In genomic region chr10:125072824-125073223, GRCh38 we compare ENCODE assay signal across 20 cellular contexts.
"Had no signal": no experiment of that assay in that cellular context is flagged by ENCODE, and none has a peak within 500 bp of the region (broad histone marks: within the 10 kb centered on the region; RNA-seq: fewer than 3 reads in every experiment).

No MANE protein-coding gene starts in this region.

- ATAC-seq: gastroesophageal sphincter, left cardiac atrium, mucosa of descending colon, pancreas had no signal

- H3K27ac ChIP-seq: epithelial cell of prostate, esophagus muscularis mucosa, gastroesophageal sphincter, pancreas, prostate gland, sigmoid colon, stomach, thoracic aorta, transverse colon had no signal

- H3K4me1 ChIP-seq: pancreas had no signal

- H3K27me3 ChIP-seq: esophagus muscularis mucosa, gastroesophageal sphincter, pancreas, sigmoid colon, stomach, transverse colon had no signal

- H3K9me3 Mint-ChIP-seq: central memory CD8-positive, alpha-beta T cell had no signal

- DNase-seq: effector memory CD4-positive, alpha-beta T cell; kidney; mucosa of descending colon; nucleus accumbens; pancreas; retina; small intestine; stimulated activated CD4-positive, alpha-beta T cell treated with anti-CD3 and anti-CD28 coated beads, Interleukin-12 subunit alpha, Interleukin-12 subunit beta, amount 100 ng/mL, for 4 hours; stimulated activated naive CD4-positive, alpha-beta T cell; stomach; substantia nigra; transverse colon had no signal

- H3K9me3 ChIP-seq: esophagus muscularis mucosa, gastroesophageal sphincter, mucosa of descending colon, pancreas, prostate gland, sigmoid colon, stomach, thoracic aorta, transverse colon had no signal

- H3K4me3 ChIP-seq: esophagus muscularis mucosa, gastroesophageal sphincter, mucosa of descending colon, pancreas, prostate gland, sigmoid colon, stomach, thoracic aorta, transverse colon had no signal

- H3K4me1 Mint-ChIP-seq: central memory CD8-positive, alpha-beta T cell had no signal

- H3K4me3 Mint-ChIP-seq: central memory CD8-positive, alpha-beta T cell had no signal

- H3K36me3 ChIP-seq: prostate gland, thoracic aorta, transverse colon had no signal
